Comparison of ENCODE assay signal across 23 cellular contexts in the genomic region with DNA sequence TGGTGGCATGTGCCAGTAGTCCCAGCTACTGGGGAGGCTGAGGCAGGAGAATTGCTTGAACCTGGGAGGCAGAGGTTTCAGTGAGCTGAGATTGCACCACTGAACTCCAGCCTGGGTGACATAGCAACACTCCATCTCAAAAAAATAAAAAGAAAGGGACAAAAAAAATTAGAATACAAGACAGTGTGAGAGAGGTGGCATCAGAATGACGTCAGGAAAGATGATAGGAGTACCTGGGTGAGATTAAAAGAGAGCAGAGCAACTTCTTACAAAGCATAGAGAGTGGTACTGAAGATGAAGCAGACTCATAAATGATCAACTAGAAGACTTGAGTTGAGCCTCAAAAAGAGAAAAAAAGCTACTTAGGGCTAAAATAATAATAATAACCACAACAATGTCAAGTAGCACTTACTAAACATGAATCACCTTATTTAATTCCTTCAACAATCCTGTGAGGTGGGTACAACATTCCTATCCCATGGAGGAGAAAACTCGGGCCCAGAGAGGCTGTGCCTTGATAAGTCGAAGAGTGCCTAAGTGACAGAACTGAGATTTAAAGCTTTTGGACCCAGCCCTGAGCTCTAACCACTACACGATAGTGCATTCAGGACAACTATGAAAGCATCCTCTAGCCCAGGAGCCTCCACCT. TPM values are rescaled to one million over a fixed set of nuclear protein-coding genes. Genes with fewer than 3 reads are reported as not detected.
"Had no signal": no experiment of that assay in that cellular context is flagged by ENCODE, and none has a peak within 500 bp of the region (broad histone marks: within the 10 kb centered on the region; RNA-seq: fewer than 3 reads in every experiment).

No MANE protein-coding gene starts in this region.

- H3K27me3 ChIP-seq: ascending aorta, sigmoid colon, transverse colon had no signal

- ATAC-seq: activated CD8-positive, alpha-beta T cell treated with anti-CD3 and anti-CD28 coated beads, Interleukin-2, amount 10 ng/mL, durations not matched to agents 7 days and 5 days; activated naive CD8-positive, alpha-beta T cell treated with anti-CD3 and anti-CD28 coated beads, Interleukin-2, amount 50 U/mL, for 24 hours; natural killer cell had no signal

- H3K27ac ChIP-seq: ascending aorta, epithelial cell of prostate, prostate gland, sigmoid colon, transverse colon had no signal

- H3K4me1 Mint-ChIP-seq: activated naive CD8-positive, alpha-beta T cell treated with anti-CD3 and anti-CD28 coated beads, Interleukin-2, amount 50 U/mL, for 24 hours; immature natural killer cell; memory B cell; natural killer cell had no signal

- H3K4me1 ChIP-seq: ascending aorta, prostate gland, sigmoid colon, transverse colon had no signal

- H3K27ac Mint-ChIP-seq: activated CD8-positive, alpha-beta T cell treated with anti-CD3 and anti-CD28 coated beads, Interleukin-2, amount 10 ng/mL, durations not matched to agents 7 days and 5 days; activated naive CD8-positive, alpha-beta T cell treated with anti-CD3 and anti-CD28 coated beads, Interleukin-2, amount 50 U/mL, for 24 hours; activated T-helper 1 cell treated with anti-CD3 and anti-CD28 coated beads, Interleukin-12 subunit alpha, Interleukin-12 subunit beta, Interleukin-2, Interleukin-4 antibody, amounts not matched to agents 30 ng/mL and 10 ng/mL and 1 ng/mL, durations not matched to agents 14 hours and 24 hours and 36 hours; immature natural killer cell; memory B cell; natural killer cell; T-helper 2 cell treated with Interferon-gamma antibody and Interleukin-4, amounts not matched to agents 5 μg/mL and 100 μg/mL, for 36 hours had no signal

- H3K36me3 Mint-ChIP-seq: immature natural killer cell, memory B cell, natural killer cell had no signal

- H3K9me3 Mint-ChIP-seq: activated T-helper 1 cell treated with anti-CD3 and anti-CD28 coated beads, Interleukin-12 subunit alpha, Interleukin-12 subunit beta, Interleukin-2, Interleukin-4 antibody, amounts not matched to agents 30 ng/mL and 10 ng/mL and 1 ng/mL, durations not matched to agents 14 hours and 24 hours and 36 hours; T-helper 2 cell treated with Interferon-gamma antibody and Interleukin-4, amounts not matched to agents 5 μg/mL and 100 μg/mL, for 36 hours had no signal

- DNase-seq: activated CD8-positive, alpha-beta memory T cell treated with anti-CD3 and anti-CD28 coated beads, Interleukin-2, amount 50 U/mL, for 48 hours; activated CD8-positive, alpha-beta T cell treated with anti-CD3 and anti-CD28 coated beads, Interleukin-2, amount 10 ng/mL, durations not matched to agents 7 days and 5 days; activated naive CD4-positive, alpha-beta T cell treated with Interleukin-2 at 50 U/mL for 16 hours; activated naive CD8-positive, alpha-beta T cell treated with anti-CD3 and anti-CD28 coated beads, Interleukin-2, amount 50 U/mL, for 24 hours; central memory CD4-positive, alpha-beta T cell; cortex of kidney; effector CD8-positive, alpha-beta T cell; hippocampal formation; immature natural killer cell; natural killer cell; sigmoid colon; stimulated activated CD4-positive, alpha-beta T cell treated with anti-CD3 and anti-CD28 coated beads, Interleukin-12 subunit alpha, Interleukin-12 subunit beta, amount 100 ng/mL, for 4 hours; stimulated activated naive CD4-positive, alpha-beta T cell; substantia nigra; SW 1271; transverse colon had no signal

- H3K36me3 ChIP-seq: ascending aorta, prostate gland, sigmoid colon, transverse colon had no signal

- H3K4me3 ChIP-seq: ascending aorta, prostate gland, sigmoid colon, transverse colon had no signal

- H3K4me3 Mint-ChIP-seq: activated CD8-positive, alpha-beta T cell treated with anti-CD3 and anti-CD28 coated beads, Interleukin-2, amount 10 ng/mL, durations not matched to agents 7 days and 5 days; activated naive CD8-positive, alpha-beta T cell treated with anti-CD3 and anti-CD28 coated beads, Interleukin-2, amount 50 U/mL, for 24 hours; activated T-helper 1 cell treated with anti-CD3 and anti-CD28 coated beads, Interleukin-12 subunit alpha, Interleukin-12 subunit beta, Interleukin-2, Interleukin-4 antibody, amounts not matched to agents 30 ng/mL and 10 ng/mL and 1 ng/mL, durations not matched to agents 14 hours and 24 hours and 36 hours; immature natural killer cell; memory B cell; natural killer cell; T-helper 2 cell treated with Interferon-gamma antibody and Interleukin-4, amounts not matched to agents 5 μg/mL and 100 μg/mL, for 36 hours had no signal

- H3K9me3 ChIP-seq: ascending aorta, prostate gland, sigmoid colon, transverse colon had no signal

RNA-seq across cellular contexts. Expression of a gene that starts 5.2 kb away (rescaled TPM):
- total RNA-seq: activated CD8-positive, alpha-beta T cell treated with anti-CD3 and anti-CD28 coated beads, Interleukin-2, amount 10 ng/mL, durations not matched to agents 7 days and 5 days; activated T-helper 1 cell treated with anti-CD3 and anti-CD28 coated beads, Interleukin-12 subunit alpha, Interleukin-12 subunit beta, Interleukin-2, Interleukin-4 antibody, amounts not matched to agents 30 ng/mL and 10 ng/mL and 1 ng/mL, durations not matched to agents 14 hours and 24 hours and 36 hours; ascending aorta; mucosa of gallbladder; natural killer cell; sigmoid colon had no signal
